Comparison of ENCODE assay signal across 20 cellular contexts in the genomic region with DNA sequence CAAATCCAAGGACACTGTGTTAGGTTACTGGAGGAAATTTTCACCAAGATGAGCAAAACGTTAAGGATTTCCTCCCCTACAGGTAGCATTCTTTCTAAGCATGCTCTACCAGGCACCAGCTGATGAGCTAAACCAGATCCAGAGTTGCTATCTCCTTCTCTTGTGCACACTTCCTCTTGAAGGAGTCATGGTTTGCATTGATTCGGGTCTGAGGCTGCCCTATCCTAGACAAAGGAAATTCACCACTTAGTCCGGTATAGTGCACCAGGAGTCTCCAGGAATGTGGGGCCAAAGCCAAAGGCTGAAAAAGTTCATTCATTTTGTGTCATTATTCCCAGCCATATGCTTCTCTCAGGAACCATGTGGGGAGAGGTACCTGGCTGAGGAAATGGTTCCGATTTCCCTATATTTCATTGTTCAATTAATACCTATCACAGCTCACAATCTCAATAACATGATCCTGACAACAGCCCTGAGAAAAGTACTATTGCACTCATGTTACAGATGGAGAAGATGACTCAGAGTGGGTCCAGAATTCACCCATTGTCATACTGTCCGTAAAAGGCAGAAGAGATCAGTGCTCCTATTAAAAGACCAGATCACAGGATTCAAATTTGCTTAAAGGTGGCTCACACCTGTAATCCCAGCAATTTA. TPM values are rescaled to one million over a fixed set of nuclear protein-coding genes. Genes with fewer than 3 reads are reported as not detected.
A peak's percentile ranks its signal among the peaks of the same experiment; 100 is the strongest.
DNase-seq lines count a peak whose midpoint lies in the region; ATAC-seq, FAIRE-seq and TF ChIP-seq lines count a peak whose summit lies in the region.
"Had no signal": no experiment of that assay in that cellular context is flagged by ENCODE, and none has a peak within 500 bp of the region (broad histone marks: within the 10 kb centered on the region; RNA-seq: fewer than 3 reads in every experiment).

No MANE protein-coding gene starts in this region.

- no peak overlapping the region for H3K4me3 Mint-ChIP-seq in stimulated activated memory B cell treated with anti-CD40 and anti-IgM and Interleukin-4, amounts not matched to agents 10 μg/mL and 1 μg/mL and 100 μg/mL, for 72 hours
- H3K4me3 Mint-ChIP-seq: B cell; effector memory CD8-positive, alpha-beta T cell; stimulated activated naive B cell treated with anti-CD40 and anti-IgM and Interleukin-4, amounts not matched to agents 10 μg/mL and 1 μg/mL and 100 μg/mL, for 72 hours had no signal

- no peaks in the 10 kb centered on the region for H3K9me3 ChIP-seq in RWPE2 (ENCODE audit: severe bottlenecking)
- H3K9me3 ChIP-seq: uterus had no signal

- H3K36me3 Mint-ChIP-seq in stimulated activated memory B cell treated with anti-CD40 and anti-IgM and Interleukin-4, amounts not matched to agents 10 μg/mL and 1 μg/mL and 100 μg/mL, for 72 hours: peaks cover 16% of the 10 kb centered on the region

- H3K9me3 Mint-ChIP-seq in stimulated activated memory B cell treated with anti-CD40 and anti-IgM and Interleukin-4, amounts not matched to agents 10 μg/mL and 1 μg/mL and 100 μg/mL, for 72 hours: no peaks in the 10 kb centered on the region
- H3K9me3 Mint-ChIP-seq: effector memory CD8-positive, alpha-beta T cell had no signal

- peak; percentile 25 for DNase-seq in HTR-8/SVneo (ENCODE audit: insufficient read length, low spot score)
- DNase-seq in RWPE2 (ENCODE audit: low spot score): no peak
- peak; percentile 66 to 91 for DNase-seq in dermis microvascular lymphatic vessel endothelial cell (ENCODE audit: low read depth in 2 of 2)
- peak; percentile 12 for DNase-seq in mucosa of gallbladder (ENCODE audit: low spot score)
- no peak for DNase-seq in activated CD4-positive, alpha-beta T cell treated with anti-CD3 and anti-CD28 coated beads, Interleukin-2, amount 50 U/mL, for 1 hour
- no peak for DNase-seq in SIG-M5 (lab: John Stamatoyannopoulos, UW)
- DNase-seq: effector memory CD8-positive, alpha-beta T cell; glutamatergic neuron; GM23248; NCI-H1105 treated with DMSO at 0.1 percent for 48 hours; NCI-H2227 treated with DMSO at 0.1 percent for 48 hours; stimulated activated naive B cell treated with anti-CD40 and anti-IgM and Interleukin-4, amounts not matched to agents 10 μg/mL and 1 μg/mL and 100 μg/mL, for 72 hours; uterus had no signal

- no peak for TF ChIP-seq CTCF in RWPE2 (IDR thresholded peaks at IDR 0.05; ENCODE audit: poor library complexity, severe bottlenecking)

- peaks cover 11% of the 10 kb centered on the region for H3K36me3 ChIP-seq in RWPE2 (ENCODE audit: low read depth)
- H3K36me3 ChIP-seq: uterus had no signal

- peak overlapping the region; percentile 28 for H3K27ac ChIP-seq in RWPE2 (ENCODE audit: poor library complexity, severe bottlenecking)
- H3K27ac ChIP-seq: GM23248, VCaP had no signal

- peak; percentile 89 for ATAC-seq in RWPE2 (ENCODE audit: low read depth)
- ATAC-seq in stimulated activated memory B cell treated with anti-CD40 and anti-IgM and Interleukin-4, amounts not matched to agents 10 μg/mL and 1 μg/mL and 100 μg/mL, for 72 hours: no peak
- ATAC-seq: effector memory CD8-positive, alpha-beta T cell; HepG2; stimulated activated naive B cell treated with anti-CD40 and anti-IgM and Interleukin-4, amounts not matched to agents 10 μg/mL and 1 μg/mL and 100 μg/mL, for 72 hours had no signal

- no peaks in the 10 kb centered on the region for H3K27me3 Mint-ChIP-seq in stimulated activated memory B cell treated with anti-CD40 and anti-IgM and Interleukin-4, amounts not matched to agents 10 μg/mL and 1 μg/mL and 100 μg/mL, for 72 hours
- H3K27me3 Mint-ChIP-seq: B cell; effector memory CD8-positive, alpha-beta T cell; stimulated activated naive B cell treated with anti-CD40 and anti-IgM and Interleukin-4, amounts not matched to agents 10 μg/mL and 1 μg/mL and 100 μg/mL, for 72 hours had no signal

- peaks cover 23% of the 10 kb centered on the region for H3K4me1 ChIP-seq in RWPE2 (ENCODE audit: insufficient read depth, poor library complexity, severe bottlenecking)
- H3K4me1 ChIP-seq: uterus had no signal

- FAIRE-seq in HTR-8/SVneo (lab: Jason Lieb, UNC): no peak
- FAIRE-seq: D721Med, HepG2, islet of Langerhans had no signal

- H3K4me1 Mint-ChIP-seq in stimulated activated memory B cell treated with anti-CD40 and anti-IgM and Interleukin-4, amounts not matched to agents 10 μg/mL and 1 μg/mL and 100 μg/mL, for 72 hours: peaks cover 20% of the 10 kb centered on the region

- H3K27me3 ChIP-seq in RWPE2 (ENCODE audit: insufficient read depth, poor library complexity, severe bottlenecking): no peaks in the 10 kb centered on the region
- H3K27me3 ChIP-seq: uterus had no signal

- H3K4me3 ChIP-seq in RWPE2 (ENCODE audit: severe bottlenecking): no peak overlapping the region
- H3K4me3 ChIP-seq: GM23248, skin epidermis, uterus had no signal

- H3K27ac Mint-ChIP-seq in stimulated activated memory B cell treated with anti-CD40 and anti-IgM and Interleukin-4, amounts not matched to agents 10 μg/mL and 1 μg/mL and 100 μg/mL, for 72 hours: no peak overlapping the region
- H3K27ac Mint-ChIP-seq: B cell; effector memory CD8-positive, alpha-beta T cell; stimulated activated naive B cell treated with anti-CD40 and anti-IgM and Interleukin-4, amounts not matched to agents 10 μg/mL and 1 μg/mL and 100 μg/mL, for 72 hours had no signal

RNA-seq across cellular contexts. Expression of a gene that starts 39.1 kb away (rescaled TPM):
- total RNA-seq in dermis microvascular lymphatic vessel endothelial cell (43.9 and 90.5 TPM in 2 replicates), mucosa of gallbladder (22.0 TPM)

Comparison
In these comparisons a context has a peak if more than half of its experiments do, and no peak if none do; other contexts are left out.
1. DNase-seq: peak in HTR-8/SVneo (single experiment), dermis microvascular lymphatic vessel endothelial cell (2 of 2) and mucosa of gallbladder (single experiment); none in RWPE2 (single experiment), activated CD4-positive, alpha-beta T cell treated with anti-CD3 and anti-CD28 coated beads, Interleukin-2, amount 50 U/mL, for 1 hour (single experiment) and SIG-M5 (single experiment).